Comparison of ENCODE assay signal across 9 cellular contexts in the genomic region with DNA sequence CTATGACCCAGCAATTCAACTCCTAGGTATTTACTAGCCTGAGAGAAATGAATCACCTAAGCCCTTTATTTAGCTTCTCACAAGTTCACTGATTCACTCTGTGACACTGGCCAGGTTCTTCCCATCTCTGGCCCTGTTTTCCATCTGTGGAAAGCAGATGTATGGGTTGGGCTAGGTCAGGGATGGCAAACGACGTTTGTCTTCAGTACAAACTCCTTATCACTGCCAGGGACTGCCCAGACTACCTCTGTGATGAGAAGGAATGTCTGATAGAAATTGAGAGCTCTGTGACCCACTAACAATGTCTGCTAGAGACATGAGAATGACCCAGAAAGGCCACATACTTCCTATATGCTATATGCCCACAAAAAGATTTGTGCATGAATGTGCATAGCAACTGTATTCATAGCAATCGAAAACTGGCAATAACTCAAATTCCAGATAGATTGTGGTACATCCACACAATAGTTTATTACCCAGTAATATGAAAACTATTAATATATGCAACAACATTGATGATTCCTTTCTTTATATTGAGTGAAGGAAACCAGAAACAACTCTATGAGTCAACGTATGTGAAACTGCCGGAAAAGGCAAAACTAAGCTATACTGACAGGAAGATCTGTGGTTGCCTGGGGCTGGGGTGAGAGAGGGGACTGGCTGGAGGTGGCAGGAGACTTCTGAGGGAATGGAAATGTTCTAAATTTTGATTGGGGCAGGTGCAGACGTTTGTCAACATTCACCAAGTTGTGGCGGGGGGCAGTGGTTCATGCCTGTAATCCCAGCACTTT. TPM values are rescaled to one million over a fixed set of nuclear protein-coding genes. Genes with fewer than 3 reads are reported as not detected.
A peak's percentile ranks its signal among the peaks of the same experiment; 100 is the strongest.
DNase-seq lines count a peak whose midpoint lies in the region; ATAC-seq lines count a peak whose summit lies in the region.
"Had no signal": no experiment of that assay in that cellular context is flagged by ENCODE, and none has a peak within 500 bp of the region (broad histone marks: within the 10 kb centered on the region; RNA-seq: fewer than 3 reads in every experiment).

No MANE protein-coding gene starts in this region.

- DNase-seq in NOMO-1 (lab: John Stamatoyannopoulos, UW; ENCODE audit: unreplicated experiment in 2 of 2) (peak; percentile 14 to 24), NOMO-1 treated with dmso at 0.1 percent for 144 hours (lab: John Stamatoyannopoulos, UW; ENCODE audit: unreplicated experiment) (no peak), RPMI7951 (ENCODE audit: low read depth) (peak; percentile 68), skeletal muscle cell (ENCODE audit: low read depth) (peak; percentile 20), Right ventricle myocardium inferior (ENCODE audit: missing footprints) (no peak), amygdala (lab: John Stamatoyannopoulos, UW) (no peak), posterior vena cava (ENCODE audit: low spot score) (no peak)

- H3K9me3 Mint-ChIP-seq in activated naive CD8-positive, alpha-beta T cell (ENCODE audit: low read depth), result no peaks in the 10 kb centered on the region

- intact Hi-C loops in Right ventricle myocardium inferior (cut with DNase I), result no loop called here
- intact Hi-C loops in posterior vena cava (cut with DNase I), result no loop called here

- H3K4me3 Mint-ChIP-seq in activated naive CD8-positive, alpha-beta T cell, result peak overlapping the region; percentile 48

- peaks cover 49% of the 10 kb centered on the region for H3K4me1 Mint-ChIP-seq in activated naive CD8-positive, alpha-beta T cell (ENCODE audit: low read depth)

- H3K4me3 ChIP-seq in skeletal muscle cell (ENCODE audit: low read depth, low read length), result no peak overlapping the region

- peak overlapping the region; percentile 68 for H3K27ac Mint-ChIP-seq in activated naive CD8-positive, alpha-beta T cell

- no peaks in the 10 kb centered on the region for H3K36me3 Mint-ChIP-seq in activated naive CD8-positive, alpha-beta T cell

- no peak for ATAC-seq in Right ventricle myocardium inferior

- H3K27me3 Mint-ChIP-seq in activated naive CD8-positive, alpha-beta T cell, result no peaks in the 10 kb centered on the region

RNA-seq across cellular contexts. Expression of a gene that starts 32.0 kb away (rescaled TPM):
- 15.6 and 24.2 TPM in 2 replicates for total RNA-seq in RPMI7951 (2014; rRNA removed; shearing (Covaris generic))
- total RNA-seq in Right ventricle myocardium inferior, result 11.3 TPM
- total RNA-seq in posterior vena cava, result 10 to 100 TPM; 37.0 to 47.0 TPM

RNA-seq across cellular contexts. Expression of a gene that starts 44.7 kb away (rescaled TPM):
- total RNA-seq in RPMI7951 (2014; rRNA removed; shearing (Covaris generic)), result not detected in 2 replicates
- total RNA-seq in Right ventricle myocardium inferior, result 0.19 TPM
- under 1 TPM; 0.23 to 0.29 TPM for total RNA-seq in posterior vena cava
- total RNA-seq: subcutaneous adipose tissue had no signal

Comparison
In these comparisons a context has a peak if more than half of its experiments do, and no peak if none do; other contexts are left out.
1. DNase-seq: peak in NOMO-1 (2 of 2), RPMI7951 (single experiment) and skeletal muscle cell (single experiment); none in NOMO-1 treated with dmso at 0.1 percent for 144 hours (single experiment), Right ventricle myocardium inferior (single experiment), amygdala (0 of 56) and posterior vena cava (single experiment).